ENCODE assay signal across 1 cellular context in the genomic region with DNA sequence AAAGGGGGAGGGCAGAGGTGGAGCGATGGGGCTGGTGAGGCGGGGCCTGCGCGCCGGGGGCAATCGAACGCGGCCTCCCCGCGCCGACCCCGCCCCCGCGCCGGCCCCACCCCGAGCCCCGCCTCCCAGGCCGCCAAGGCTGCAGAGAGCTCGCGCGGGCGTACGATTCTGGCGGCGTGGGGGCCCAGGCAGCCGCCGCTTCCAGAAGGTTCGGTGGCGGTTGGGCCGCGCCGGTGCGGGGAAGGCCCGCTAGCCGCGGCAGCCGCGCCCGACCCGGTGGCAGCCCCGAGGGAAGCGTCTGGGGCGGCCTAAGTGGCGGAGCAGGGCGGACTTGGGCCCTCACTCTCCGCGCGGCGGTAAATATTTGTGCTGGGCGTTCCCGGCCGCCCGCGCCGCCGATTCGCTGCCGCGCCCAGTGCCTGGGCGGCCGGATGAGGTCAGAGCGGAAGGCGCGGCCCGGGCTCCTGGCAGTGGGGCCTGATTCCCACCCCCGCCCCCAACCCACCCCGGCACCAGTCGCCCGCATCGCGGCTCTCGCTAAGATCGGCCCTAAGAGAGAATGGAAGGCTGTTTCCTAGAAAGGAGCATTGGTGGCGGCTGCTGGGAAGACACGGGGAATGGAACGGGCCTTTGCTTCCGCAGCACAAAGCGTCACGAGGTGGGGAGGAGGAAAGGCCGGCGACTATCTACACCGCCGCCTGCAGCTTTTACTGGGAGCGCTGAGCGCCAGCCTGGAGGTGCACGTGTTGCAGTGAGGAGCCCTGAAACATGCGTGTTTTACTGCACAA.
TF ChIP-seq lines count a peak whose summit lies in the region.

A gene with protein sequence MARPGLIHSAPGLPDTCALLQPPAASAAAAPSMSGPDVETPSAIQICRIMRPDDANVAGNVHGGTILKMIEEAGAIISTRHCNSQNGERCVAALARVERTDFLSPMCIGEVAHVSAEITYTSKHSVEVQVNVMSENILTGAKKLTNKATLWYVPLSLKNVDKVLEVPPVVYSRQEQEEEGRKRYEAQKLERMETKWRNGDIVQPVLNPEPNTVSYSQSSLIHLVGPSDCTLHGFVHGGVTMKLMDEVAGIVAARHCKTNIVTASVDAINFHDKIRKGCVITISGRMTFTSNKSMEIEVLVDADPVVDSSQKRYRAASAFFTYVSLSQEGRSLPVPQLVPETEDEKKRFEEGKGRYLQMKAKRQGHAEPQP (minus strand): TSS at position 368 of the 788 bp plus-strand sequence. CDS start 368 bp downstream, outside the sequence.

TF ChIP-seq in HepG2, 621 proteins besides CTCF, POLR2A, EP300 and RAD21 (continues in another document):
- TF ChIP-seq ZNF792 (CRISPR knock-in tag; IDR thresholded peaks at IDR 0.05) (no peak; the same call in 1 of the 2 replicates), FOSL2 (CRISPR knock-in tag; IDR thresholded peaks at IDR 0.05) (no peak), RFX3 (CRISPR knock-in tag; IDR thresholded peaks at IDR 0.05) (no peak), FLYWCH1 (CRISPR knock-in tag; IDR thresholded peaks at IDR 0.05) (no peak), ZNF530 (CRISPR knock-in tag; IDR thresholded peaks at IDR 0.05; ENCODE audit: low read depth) (no peak), ZNF781 (CRISPR knock-in tag; IDR thresholded peaks at IDR 0.05; ENCODE audit: borderline replicate concordance, not compliant biosample characterization) (no peak), SYNCRIP (IDR thresholded peaks at IDR 0.05; ENCODE audit: insufficient read depth, low read depth, low read length) (no peak), NCOA5 (CRISPR knock-in tag; IDR thresholded peaks at IDR 0.05) (no peak), ZFP41 (CRISPR knock-in tag; IDR thresholded peaks at IDR 0.05; ENCODE audit: borderline replicate concordance) (no peak), ZNF83 (CRISPR knock-in tag; IDR thresholded peaks at IDR 0.05; ENCODE audit: borderline replicate concordance) (no peak), ZNF446 (CRISPR knock-in tag; IDR thresholded peaks at IDR 0.05) (0 out of 2 replicates have a peak, but pooled peaks have one; percentile 58), REL (CRISPR knock-in tag; conservative IDR thresholded peaks at IDR 0.05) (peak; percentile 53; the same call in 1 of the 2 replicates)
- TF ChIP-seq, protein P1, sequence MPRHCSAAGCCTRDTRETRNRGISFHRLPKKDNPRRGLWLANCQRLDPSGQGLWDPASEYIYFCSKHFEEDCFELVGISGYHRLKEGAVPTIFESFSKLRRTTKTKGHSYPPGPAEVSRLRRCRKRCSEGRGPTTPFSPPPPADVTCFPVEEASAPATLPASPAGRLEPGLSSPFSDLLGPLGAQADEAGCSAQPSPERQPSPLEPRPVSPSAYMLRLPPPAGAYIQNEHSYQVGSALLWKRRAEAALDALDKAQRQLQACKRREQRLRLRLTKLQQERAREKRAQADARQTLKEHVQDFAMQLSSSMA (CRISPR knock-in tag; IDR thresholded peaks at IDR 0.05), result no peak
- TF ChIP-seq, protein P2, sequence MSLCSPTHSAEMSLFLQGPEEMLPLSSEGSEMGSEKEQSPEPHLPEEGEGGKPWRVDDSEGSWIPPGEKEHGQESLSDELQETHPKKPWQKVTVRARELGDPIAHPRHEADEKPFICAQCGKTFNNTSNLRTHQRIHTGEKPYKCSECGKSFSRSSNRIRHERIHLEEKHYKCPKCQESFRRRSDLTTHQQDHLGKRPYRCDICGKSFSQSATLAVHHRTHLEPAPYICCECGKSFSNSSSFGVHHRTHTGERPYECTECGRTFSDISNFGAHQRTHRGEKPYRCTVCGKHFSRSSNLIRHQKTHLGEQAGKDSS (CRISPR knock-in tag; IDR thresholded peaks at IDR 0.05; ENCODE audit: borderline replicate concordance, low read depth), result no peak
- TF ChIP-seq, protein P3, sequence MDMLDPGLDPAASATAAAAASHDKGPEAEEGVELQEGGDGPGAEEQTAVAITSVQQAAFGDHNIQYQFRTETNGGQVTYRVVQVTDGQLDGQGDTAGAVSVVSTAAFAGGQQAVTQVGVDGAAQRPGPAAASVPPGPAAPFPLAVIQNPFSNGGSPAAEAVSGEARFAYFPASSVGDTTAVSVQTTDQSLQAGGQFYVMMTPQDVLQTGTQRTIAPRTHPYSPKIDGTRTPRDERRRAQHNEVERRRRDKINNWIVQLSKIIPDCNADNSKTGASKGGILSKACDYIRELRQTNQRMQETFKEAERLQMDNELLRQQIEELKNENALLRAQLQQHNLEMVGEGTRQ (IDR thresholded peaks at IDR 0.05; ENCODE audit: low read depth, low read length), result no peak
- TF ChIP-seq, protein P3 (CRISPR knock-in tag; IDR thresholded peaks at IDR 0.05; ENCODE audit: borderline replicate concordance), result no peak
- TF ChIP-seq, protein P4, sequence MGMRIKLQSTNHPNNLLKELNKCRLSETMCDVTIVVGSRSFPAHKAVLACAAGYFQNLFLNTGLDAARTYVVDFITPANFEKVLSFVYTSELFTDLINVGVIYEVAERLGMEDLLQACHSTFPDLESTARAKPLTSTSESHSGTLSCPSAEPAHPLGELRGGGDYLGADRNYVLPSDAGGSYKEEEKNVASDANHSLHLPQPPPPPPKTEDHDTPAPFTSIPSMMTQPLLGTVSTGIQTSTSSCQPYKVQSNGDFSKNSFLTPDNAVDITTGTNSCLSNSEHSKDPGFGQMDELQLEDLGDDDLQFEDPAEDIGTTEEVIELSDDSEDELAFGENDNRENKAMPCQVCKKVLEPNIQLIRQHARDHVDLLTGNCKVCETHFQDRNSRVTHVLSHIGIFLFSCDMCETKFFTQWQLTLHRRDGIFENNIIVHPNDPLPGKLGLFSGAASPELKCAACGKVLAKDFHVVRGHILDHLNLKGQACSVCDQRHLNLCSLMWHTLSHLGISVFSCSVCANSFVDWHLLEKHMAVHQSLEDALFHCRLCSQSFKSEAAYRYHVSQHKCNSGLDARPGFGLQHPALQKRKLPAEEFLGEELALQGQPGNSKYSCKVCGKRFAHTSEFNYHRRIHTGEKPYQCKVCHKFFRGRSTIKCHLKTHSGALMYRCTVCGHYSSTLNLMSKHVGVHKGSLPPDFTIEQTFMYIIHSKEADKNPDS (CRISPR knock-in tag; IDR thresholded peaks at IDR 0.05), result no peak
- TF ChIP-seq, protein P5, sequence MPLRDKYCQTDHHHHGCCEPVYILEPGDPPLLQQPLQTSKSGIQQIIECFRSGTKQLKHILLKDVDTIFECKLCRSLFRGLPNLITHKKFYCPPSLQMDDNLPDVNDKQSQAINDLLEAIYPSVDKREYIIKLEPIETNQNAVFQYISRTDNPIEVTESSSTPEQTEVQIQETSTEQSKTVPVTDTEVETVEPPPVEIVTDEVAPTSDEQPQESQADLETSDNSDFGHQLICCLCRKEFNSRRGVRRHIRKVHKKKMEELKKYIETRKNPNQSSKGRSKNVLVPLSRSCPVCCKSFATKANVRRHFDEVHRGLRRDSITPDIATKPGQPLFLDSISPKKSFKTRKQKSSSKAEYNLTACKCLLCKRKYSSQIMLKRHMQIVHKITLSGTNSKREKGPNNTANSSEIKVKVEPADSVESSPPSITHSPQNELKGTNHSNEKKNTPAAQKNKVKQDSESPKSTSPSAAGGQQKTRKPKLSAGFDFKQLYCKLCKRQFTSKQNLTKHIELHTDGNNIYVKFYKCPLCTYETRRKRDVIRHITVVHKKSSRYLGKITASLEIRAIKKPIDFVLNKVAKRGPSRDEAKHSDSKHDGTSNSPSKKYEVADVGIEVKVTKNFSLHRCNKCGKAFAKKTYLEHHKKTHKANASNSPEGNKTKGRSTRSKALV (CRISPR knock-in tag; IDR thresholded peaks at IDR 0.05), result no peak
- TF ChIP-seq, protein P6, sequence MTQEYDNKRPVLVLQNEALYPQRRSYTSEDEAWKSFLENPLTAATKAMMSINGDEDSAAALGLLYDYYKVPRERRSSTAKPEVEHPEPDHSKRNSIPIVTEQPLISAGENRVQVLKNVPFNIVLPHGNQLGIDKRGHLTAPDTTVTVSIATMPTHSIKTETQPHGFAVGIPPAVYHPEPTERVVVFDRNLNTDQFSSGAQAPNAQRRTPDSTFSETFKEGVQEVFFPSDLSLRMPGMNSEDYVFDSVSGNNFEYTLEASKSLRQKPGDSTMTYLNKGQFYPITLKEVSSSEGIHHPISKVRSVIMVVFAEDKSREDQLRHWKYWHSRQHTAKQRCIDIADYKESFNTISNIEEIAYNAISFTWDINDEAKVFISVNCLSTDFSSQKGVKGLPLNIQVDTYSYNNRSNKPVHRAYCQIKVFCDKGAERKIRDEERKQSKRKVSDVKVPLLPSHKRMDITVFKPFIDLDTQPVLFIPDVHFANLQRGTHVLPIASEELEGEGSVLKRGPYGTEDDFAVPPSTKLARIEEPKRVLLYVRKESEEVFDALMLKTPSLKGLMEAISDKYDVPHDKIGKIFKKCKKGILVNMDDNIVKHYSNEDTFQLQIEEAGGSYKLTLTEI (CRISPR knock-in tag; conservative IDR thresholded peaks at IDR 0.05), result no peak
- TF ChIP-seq, protein P7, sequence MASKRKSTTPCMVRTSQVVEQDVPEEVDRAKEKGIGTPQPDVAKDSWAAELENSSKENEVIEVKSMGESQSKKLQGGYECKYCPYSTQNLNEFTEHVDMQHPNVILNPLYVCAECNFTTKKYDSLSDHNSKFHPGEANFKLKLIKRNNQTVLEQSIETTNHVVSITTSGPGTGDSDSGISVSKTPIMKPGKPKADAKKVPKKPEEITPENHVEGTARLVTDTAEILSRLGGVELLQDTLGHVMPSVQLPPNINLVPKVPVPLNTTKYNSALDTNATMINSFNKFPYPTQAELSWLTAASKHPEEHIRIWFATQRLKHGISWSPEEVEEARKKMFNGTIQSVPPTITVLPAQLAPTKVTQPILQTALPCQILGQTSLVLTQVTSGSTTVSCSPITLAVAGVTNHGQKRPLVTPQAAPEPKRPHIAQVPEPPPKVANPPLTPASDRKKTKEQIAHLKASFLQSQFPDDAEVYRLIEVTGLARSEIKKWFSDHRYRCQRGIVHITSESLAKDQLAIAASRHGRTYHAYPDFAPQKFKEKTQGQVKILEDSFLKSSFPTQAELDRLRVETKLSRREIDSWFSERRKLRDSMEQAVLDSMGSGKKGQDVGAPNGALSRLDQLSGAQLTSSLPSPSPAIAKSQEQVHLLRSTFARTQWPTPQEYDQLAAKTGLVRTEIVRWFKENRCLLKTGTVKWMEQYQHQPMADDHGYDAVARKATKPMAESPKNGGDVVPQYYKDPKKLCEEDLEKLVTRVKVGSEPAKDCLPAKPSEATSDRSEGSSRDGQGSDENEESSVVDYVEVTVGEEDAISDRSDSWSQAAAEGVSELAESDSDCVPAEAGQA (IDR thresholded peaks at IDR 0.05; ENCODE audit: low read depth), result 0 out of 2 replicates have a peak, but pooled peaks have one; percentile 13
- TF ChIP-seq, protein P7 (CRISPR knock-in tag; IDR thresholded peaks at IDR 0.05; ENCODE audit: borderline replicate concordance), result no peak; the same call in 1 of the 2 replicates
- TF ChIP-seq, protein P8, sequence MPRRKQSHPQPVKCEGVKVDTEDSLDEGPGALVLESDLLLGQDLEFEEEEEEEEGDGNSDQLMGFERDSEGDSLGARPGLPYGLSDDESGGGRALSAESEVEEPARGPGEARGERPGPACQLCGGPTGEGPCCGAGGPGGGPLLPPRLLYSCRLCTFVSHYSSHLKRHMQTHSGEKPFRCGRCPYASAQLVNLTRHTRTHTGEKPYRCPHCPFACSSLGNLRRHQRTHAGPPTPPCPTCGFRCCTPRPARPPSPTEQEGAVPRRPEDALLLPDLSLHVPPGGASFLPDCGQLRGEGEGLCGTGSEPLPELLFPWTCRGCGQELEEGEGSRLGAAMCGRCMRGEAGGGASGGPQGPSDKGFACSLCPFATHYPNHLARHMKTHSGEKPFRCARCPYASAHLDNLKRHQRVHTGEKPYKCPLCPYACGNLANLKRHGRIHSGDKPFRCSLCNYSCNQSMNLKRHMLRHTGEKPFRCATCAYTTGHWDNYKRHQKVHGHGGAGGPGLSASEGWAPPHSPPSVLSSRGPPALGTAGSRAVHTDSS (CRISPR knock-in tag; conservative IDR thresholded peaks at IDR 0.05), result no peak
- TF ChIP-seq, protein P9, sequence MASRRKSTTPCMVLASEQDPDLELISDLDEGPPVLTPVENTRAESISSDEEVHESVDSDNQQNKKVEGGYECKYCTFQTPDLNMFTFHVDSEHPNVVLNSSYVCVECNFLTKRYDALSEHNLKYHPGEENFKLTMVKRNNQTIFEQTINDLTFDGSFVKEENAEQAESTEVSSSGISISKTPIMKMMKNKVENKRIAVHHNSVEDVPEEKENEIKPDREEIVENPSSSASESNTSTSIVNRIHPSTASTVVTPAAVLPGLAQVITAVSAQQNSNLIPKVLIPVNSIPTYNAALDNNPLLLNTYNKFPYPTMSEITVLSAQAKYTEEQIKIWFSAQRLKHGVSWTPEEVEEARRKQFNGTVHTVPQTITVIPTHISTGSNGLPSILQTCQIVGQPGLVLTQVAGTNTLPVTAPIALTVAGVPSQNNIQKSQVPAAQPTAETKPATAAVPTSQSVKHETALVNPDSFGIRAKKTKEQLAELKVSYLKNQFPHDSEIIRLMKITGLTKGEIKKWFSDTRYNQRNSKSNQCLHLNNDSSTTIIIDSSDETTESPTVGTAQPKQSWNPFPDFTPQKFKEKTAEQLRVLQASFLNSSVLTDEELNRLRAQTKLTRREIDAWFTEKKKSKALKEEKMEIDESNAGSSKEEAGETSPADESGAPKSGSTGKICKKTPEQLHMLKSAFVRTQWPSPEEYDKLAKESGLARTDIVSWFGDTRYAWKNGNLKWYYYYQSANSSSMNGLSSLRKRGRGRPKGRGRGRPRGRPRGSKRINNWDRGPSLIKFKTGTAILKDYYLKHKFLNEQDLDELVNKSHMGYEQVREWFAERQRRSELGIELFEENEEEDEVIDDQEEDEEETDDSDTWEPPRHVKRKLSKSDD (CRISPR knock-in tag; IDR thresholded peaks at IDR 0.05; ENCODE audit: low read depth), result peak; percentile 73
- TF ChIP-seq, protein P10, sequence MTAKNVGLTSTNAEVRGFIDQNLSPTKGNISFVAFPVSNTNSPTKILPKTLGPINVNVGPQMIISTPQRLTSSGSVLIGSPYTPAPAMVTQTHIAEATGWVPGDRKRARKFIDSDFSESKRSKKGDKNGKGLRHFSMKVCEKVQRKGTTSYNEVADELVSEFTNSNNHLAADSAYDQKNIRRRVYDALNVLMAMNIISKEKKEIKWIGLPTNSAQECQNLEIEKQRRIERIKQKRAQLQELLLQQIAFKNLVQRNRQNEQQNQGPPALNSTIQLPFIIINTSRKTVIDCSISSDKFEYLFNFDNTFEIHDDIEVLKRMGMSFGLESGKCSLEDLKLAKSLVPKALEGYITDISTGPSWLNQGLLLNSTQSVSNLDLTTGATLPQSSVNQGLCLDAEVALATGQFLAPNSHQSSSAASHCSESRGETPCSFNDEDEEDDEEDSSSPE (CRISPR knock-in tag; IDR thresholded peaks at IDR 0.05), result no peak; the same call in 1 of the 2 replicates
